In the genomic region with DNA sequence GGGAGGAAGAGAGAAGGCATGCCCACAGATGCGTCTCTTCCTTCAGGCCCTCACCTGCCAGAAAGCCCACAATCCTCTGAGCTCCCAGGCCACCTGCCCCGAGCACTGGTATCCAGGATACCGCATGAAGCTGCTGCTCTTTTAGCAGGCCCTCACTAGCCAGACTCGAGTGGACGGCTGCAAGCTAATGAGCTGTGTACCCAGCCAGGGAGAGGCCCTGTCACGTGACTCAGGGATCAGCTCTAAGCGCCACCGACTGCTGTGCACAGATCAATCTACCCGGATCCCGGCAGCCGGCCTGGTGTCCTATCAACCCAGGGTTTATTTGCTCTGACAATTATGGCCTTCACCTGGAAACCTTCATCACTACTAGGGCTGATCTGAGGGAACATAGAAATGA, we compare ENCODE assay signal across 19 cellular contexts. TPM values are rescaled to one million over a fixed set of nuclear protein-coding genes. Genes with fewer than 3 reads are reported as not detected.
DNase-seq lines count a peak whose midpoint lies in the region; ATAC-seq and TF ChIP-seq lines count a peak whose summit lies in the region.
"Had no signal": no experiment of that assay in that cellular context is flagged by ENCODE, and none has a peak within 500 bp of the region (broad histone marks: within the 10 kb centered on the region; RNA-seq: fewer than 3 reads in every experiment).

No MANE protein-coding gene starts in this region.

- H3K27ac ChIP-seq in hepatocyte = no peak overlapping the region
- H3K27ac ChIP-seq: BLaER1 treated with 17β-estradiol and CSF1 and Interleukin-3, amounts not matched to agents 10 nM and 100 nM; parathyroid adenoma; PC-9; testis had no signal

- no peak overlapping the region for H2AFZ ChIP-seq in hepatocyte
- H2AFZ ChIP-seq: parathyroid adenoma, PC-9 had no signal

- no peaks in the 10 kb centered on the region for H3K9me3 ChIP-seq in hepatocyte (ENCODE audit: low read depth)
- H3K9me3 ChIP-seq: testis had no signal

- no peak for ATAC-seq in GM21528 (IDR thresholded peaks at IDR 0.05; ENCODE audit: low FRiP score, unreplicated experiment)
- ATAC-seq: activated naive CD8-positive, alpha-beta T cell treated with anti-CD3 and anti-CD28 coated beads, Interleukin-2, amount 50 U/mL, for 24 hours had no signal

- DNase-seq in NCI-H128 (lab: John Stamatoyannopoulos, UW; ENCODE audit: unreplicated experiment) (peak; percentile 71), NCI-H2196 treated with DMSO at 0.1 percent for 48 hours (lab: John Stamatoyannopoulos, UW; ENCODE audit: unreplicated experiment) (peak; percentile 65), hepatocyte (ENCODE audit: low spot score) (peak; percentile 55), retina (peak; percentile 53), SW 1271 (lab: John Stamatoyannopoulos, UW) (no peak), ureter (ENCODE audit: low spot score) (no peak)
- DNase-seq: activated B cell treated with CpG ODN at 0.5 μM for 24 hours; activated CD8-positive, alpha-beta memory T cell treated with anti-CD3 and anti-CD28 coated beads, Interleukin-2, amount 50 U/mL, for 48 hours; activated naive CD8-positive, alpha-beta T cell treated with anti-CD3 and anti-CD28 coated beads, Interleukin-2, amount 50 U/mL, for 24 hours; central memory CD4-positive, alpha-beta T cell; foreskin melanocyte; immature natural killer cell; KG1; NCI-H1930; PC-9; testis had no signal

- WGBS in hepatocyte (ENCODE audit: low lambda C conversion rate, missing lambda C conversion rate) = 67% methylated on average over 11 of the region's 11 CpGs

- H4K20me1 ChIP-seq in hepatocyte (ENCODE audit: insufficient read depth, poor library complexity, severe bottlenecking) = no peaks in the 10 kb centered on the region

- no peak overlapping the region for H3K4me2 ChIP-seq in hepatocyte
- H3K4me2 ChIP-seq: BLaER1 treated with 17β-estradiol and CSF1 and Interleukin-3, amounts not matched to agents 10 nM and 100 nM; PC-9 had no signal

- H3K9me2 ChIP-seq in hepatocyte (replicated peaks; ENCODE audit: insufficient read depth) = no peaks in the 10 kb centered on the region

- peaks cover 9% of the 10 kb centered on the region for H3K4me1 ChIP-seq in hepatocyte (ENCODE audit: insufficient read depth)
- H3K4me1 ChIP-seq: parathyroid adenoma, testis had no signal

- H3K36me3 ChIP-seq in hepatocyte (replicated peaks; ENCODE audit: insufficient read depth, low read depth) = no peaks in the 10 kb centered on the region

- H3K4me3 ChIP-seq in hepatocyte = no peak overlapping the region
- H3K4me3 ChIP-seq: BLaER1 treated with 17β-estradiol and CSF1 and Interleukin-3, amounts not matched to agents 10 nM and 100 nM; PC-9; testis had no signal

- TF ChIP-seq CTCF in hepatocyte (IDR thresholded peaks at IDR 0.05; ENCODE audit: poor library complexity) = no peak

- no peaks in the 10 kb centered on the region for H3K79me2 ChIP-seq in hepatocyte
- H3K79me2 ChIP-seq: parathyroid adenoma had no signal

- no peaks in the 10 kb centered on the region for H3K27me3 ChIP-seq in hepatocyte
- H3K27me3 ChIP-seq: BLaER1 treated with 17β-estradiol and CSF1 and Interleukin-3, amounts not matched to agents 10 nM and 100 nM; testis had no signal

RNA-seq across cellular contexts. Expression of a gene that starts 39.0 kb away (rescaled TPM):
- 22.7 and 22.9 TPM in 2 replicates for total RNA-seq in hepatocyte
- 13.6 and 15.3 TPM in 2 replicates for polyA plus RNA-seq in hepatocyte
- 41.3 TPM for total RNA-seq in ureter

Comparison
In these comparisons a context has a peak if more than half of its experiments do, and no peak if none do; other contexts are left out.
1. DNase-seq: peak in NCI-H128 (single experiment), NCI-H2196 treated with DMSO at 0.1 percent for 48 hours (single experiment), hepatocyte (single experiment) and retina (single experiment); none in SW 1271 (0 of 2) and ureter (single experiment).